12 cellular contexts compared by ENCODE assay signal in genomic region chr11:2812371-2812991, GRCh38.
DNase-seq lines count a peak whose midpoint lies in the region; ATAC-seq and TF ChIP-seq lines count a peak whose summit lies in the region.
"Had no signal": no experiment of that assay in that cellular context is flagged by ENCODE, and none has a peak within 500 bp of the region (broad histone marks: within the 10 kb centered on the region; RNA-seq: fewer than 3 reads in every experiment).

No MANE protein-coding gene starts in this region.

- H4K20me1 ChIP-seq in DND-41 (ENCODE audit: insufficient read depth, low read length) = no peaks in the 10 kb centered on the region

- no peaks in the 10 kb centered on the region for H3K4me1 ChIP-seq in DND-41 (ENCODE audit: insufficient read depth, low read length)
- peaks cover 40% of the 10 kb centered on the region for H3K4me1 ChIP-seq in left ventricle myocardium inferior
- no peaks in the 10 kb centered on the region for H3K4me1 ChIP-seq in psoas muscle

- TF ChIP-seq CTCF in DND-41 (IDR thresholded peaks at IDR 0.05; ENCODE audit: borderline replicate concordance, extremely low read depth, low read length, poor library complexity, severe bottlenecking) (no peak), left ventricle myocardium inferior (IDR thresholded peaks at IDR 0.05; ENCODE audit: borderline replicate concordance) (no peak), psoas muscle (IDR thresholded peaks at IDR 0.05) (no peak)

- H3K27ac ChIP-seq in DND-41 (ENCODE audit: low read length) (no peak overlapping the region), left ventricle myocardium inferior (replicated peaks) (peak overlapping the region; percentile 84), psoas muscle (no peak overlapping the region)

- intact Hi-C loops in left ventricle myocardium inferior (cut with micrococcal nuclease) (no loop called here), psoas muscle (cut with DNase I) (no loop called here)

- H3K4me2 ChIP-seq in DND-41 (ENCODE audit: insufficient read depth, low read length) = no peak overlapping the region

- peak overlapping the region; percentile 4; the same call in 1 of the 2 replicates for H2AFZ ChIP-seq in DND-41 (ENCODE audit: low read depth, low read length)

- no peaks in the 10 kb centered on the region for H3K27me3 ChIP-seq in DND-41 (ENCODE audit: insufficient read depth, low read length, poor library complexity)
- no peaks in the 10 kb centered on the region for H3K27me3 ChIP-seq in left ventricle myocardium inferior (ENCODE audit: low read depth)
- H3K27me3 ChIP-seq in psoas muscle (ENCODE audit: insufficient read depth in 3 of 3, low read length in 2 of 3) = peaks cover 0 to 27% (median 8%) of the 10 kb centered on the region in 3 donors

- ATAC-seq in DND-41 (ENCODE audit: insufficient read depth, low read depth) (no peak; the same call in 2 of the 3 replicates), psoas muscle (peak in 3 of 4 donors; percentile 60 to 76 (median 60)), HG03460 (IDR thresholded peaks at IDR 0.05; ENCODE audit: unreplicated experiment) (no peak)

- H3K36me3 ChIP-seq in DND-41 (ENCODE audit: insufficient read depth, low read length) = no peaks in the 10 kb centered on the region
- no peaks in the 10 kb centered on the region for H3K36me3 ChIP-seq in left ventricle myocardium inferior
- no peaks in the 10 kb centered on the region for H3K36me3 ChIP-seq in psoas muscle (ENCODE audit: insufficient read depth in 1 of 2, low read depth in 1 of 2)

- no peak for DNase-seq in DND-41
- DNase-seq in UCSD-AML1 (lab: John Stamatoyannopoulos, UW; ENCODE audit: unreplicated experiment) = peak; percentile 87
- peak; percentile 76 for DNase-seq in left ventricle myocardium inferior
- peak; percentile 73 to 84 for DNase-seq in psoas muscle
- no peak for DNase-seq in DMS79 treated with DMSO at 0.1 percent for 48 hours (lab: John Stamatoyannopoulos, UW)
- DNase-seq in AG20443 (ENCODE audit: low spot score) = no peak
- no peak for DNase-seq in T1000 (lab: John Stamatoyannopoulos, UW)
- DNase-seq: activated gamma-delta T cell treated with Interleukin-2 at 50 U/mL for 16 hours; CD4-positive, alpha-beta memory T cell; HCEC 1CT; T-helper 9 cell had no signal

- no peaks in the 10 kb centered on the region for H3K79me2 ChIP-seq in DND-41 (ENCODE audit: insufficient read depth, low read length)

- H3K9me3 ChIP-seq in DND-41 (ENCODE audit: insufficient read depth, low read length, severe bottlenecking) (peaks cover 12% of the 10 kb centered on the region), left ventricle myocardium inferior (replicated peaks) (peaks cover 14% of the 10 kb centered on the region), psoas muscle (peaks cover 8% of the 10 kb centered on the region)

- H3K4me3 ChIP-seq in DND-41 (ENCODE audit: low read depth in 1 of 2, low read length in 2 of 2) (no peak overlapping the region), left ventricle myocardium inferior (peak overlapping the region; percentile 50), psoas muscle (peak overlapping the region; percentile 41)

- H3K9ac ChIP-seq in DND-41 (ENCODE audit: low read depth, low read length) = no peak overlapping the region

- WGBS in psoas muscle, 3 donors = 25 to 29% (median 26%) methylated on average over 14 to 17 of the region's 17 CpGs

Comparison
In these comparisons a context has a peak if more than half of its experiments do, and no peak if none do; other contexts are left out.
1. ATAC-seq: peak in psoas muscle (3 of 4); none in DND-41 (single experiment) and HG03460 (single experiment).
2. DNase-seq: peak in UCSD-AML1 (single experiment), left ventricle myocardium inferior (single experiment) and psoas muscle (2 of 2); none in DND-41 (single experiment), DMS79 treated with DMSO at 0.1 percent for 48 hours (single experiment), AG20443 (single experiment) and T1000 (single experiment).
3. H3K4me3 ChIP-seq: peak in left ventricle myocardium inferior (single experiment) and psoas muscle (single experiment); none in DND-41 (0 of 2).